ENCODE assay signal across 8 cellular contexts in genomic region chr5:1385395-1386273, GRCh38. TPM values are rescaled to one million over a fixed set of nuclear protein-coding genes. Genes with fewer than 3 reads are reported as not detected.
A peak's percentile ranks its signal among the peaks of the same experiment; 100 is the strongest.
DNase-seq lines count a peak whose midpoint lies in the region; ATAC-seq and TF ChIP-seq lines count a peak whose summit lies in the region.

No MANE protein-coding gene starts in this region.

- H3K4me1 Mint-ChIP-seq in activated T-cell treated with anti-CD3 and anti-CD28 coated beads, Interleukin-2, amount 50 U/mL, for 24 hours (ENCODE audit: low read depth): peaks cover 29% of the 10 kb centered on the region
- H3K4me1 Mint-ChIP-seq in naive thymus-derived CD4-positive, alpha-beta T cell: peaks cover 17 to 44% (median 26%) of the 10 kb centered on the region in 7 donors
- peaks cover 29% of the 10 kb centered on the region for H3K4me1 Mint-ChIP-seq in stimulated activated memory B cell treated with anti-CD40 and anti-IgM and Interleukin-4, amounts not matched to agents 10 μg/mL and 1 μg/mL and 100 μg/mL, for 72 hours

- no peaks in the 10 kb centered on the region for H3K9me3 Mint-ChIP-seq in activated T-cell treated with anti-CD3 and anti-CD28 coated beads, Interleukin-2, amount 50 U/mL, for 24 hours
- H3K9me3 Mint-ChIP-seq in naive thymus-derived CD4-positive, alpha-beta T cell: peaks cover 0 to 3% (median 0%) of the 10 kb centered on the region in 11 donors
- H3K9me3 Mint-ChIP-seq in stimulated activated memory B cell treated with anti-CD40 and anti-IgM and Interleukin-4, amounts not matched to agents 10 μg/mL and 1 μg/mL and 100 μg/mL, for 72 hours: peaks cover 8% of the 10 kb centered on the region

- DNase-seq in CD1c-positive myeloid dendritic cell (ENCODE audit: extremely low spot score) (peak; percentile 81), fibroblast of lung (ENCODE audit: low read depth in 2 of 2) (peak; percentile 26 to 38)
- peak; percentile 92 for DNase-seq in activated T-cell treated with anti-CD3 and anti-CD28 coated beads, Interleukin-2, amount 50 U/mL, for 24 hours
- DNase-seq in naive thymus-derived CD4-positive, alpha-beta T cell: peak; percentile 67 to 89 (median 78)

- H3K4me3 ChIP-seq in OCI-LY1 (ENCODE audit: low read depth, low read length, poor library complexity, severe bottlenecking) (peak overlapping the region; percentile 63), fibroblast of lung (replicated peaks in 1 of 4; ENCODE audit: control extremely low read depth in 1 of 4, insufficient read depth in 1 of 4, low read depth in 3 of 4, low read length in 4 of 4) (peak overlapping the region; percentile 38 to 60 (median 49))
- peak overlapping the region; percentile 94 for H3K4me3 ChIP-seq in naive thymus-derived CD4-positive, alpha-beta T cell (ENCODE audit: low read length)

- H3K9me3 ChIP-seq in OCI-LY1 (ENCODE audit: low read length): no peaks in the 10 kb centered on the region
- H3K9me3 ChIP-seq in fibroblast of lung (ENCODE audit: control insufficient read depth, insufficient read depth, low read depth, low read length): no peaks in the 10 kb centered on the region
- no peaks in the 10 kb centered on the region for H3K9me3 ChIP-seq in naive thymus-derived CD4-positive, alpha-beta T cell (ENCODE audit: control insufficient read depth in 2 of 3, low read length in 3 of 3)

- H3K4me1 ChIP-seq in OCI-LY1 (ENCODE audit: insufficient read depth, low read length, severe bottlenecking): peaks cover 11% of the 10 kb centered on the region
- no peaks in the 10 kb centered on the region for H3K4me1 ChIP-seq in fibroblast of lung (ENCODE audit: control insufficient read depth, extremely low read depth, insufficient read depth, low read length)
- peaks cover 13 to 24% of the 10 kb centered on the region in 2 donors for H3K4me1 ChIP-seq in naive thymus-derived CD4-positive, alpha-beta T cell (ENCODE audit: control insufficient read depth in 2 of 2, insufficient read depth in 2 of 2, low read length in 2 of 2)

- peak overlapping the region; percentile 93 for H3K27ac Mint-ChIP-seq in activated T-cell treated with anti-CD3 and anti-CD28 coated beads, Interleukin-2, amount 50 U/mL, for 24 hours
- peak overlapping the region; percentile 98 to 100 (median 99) for H3K27ac Mint-ChIP-seq in naive thymus-derived CD4-positive, alpha-beta T cell
- H3K27ac Mint-ChIP-seq in stimulated activated memory B cell treated with anti-CD40 and anti-IgM and Interleukin-4, amounts not matched to agents 10 μg/mL and 1 μg/mL and 100 μg/mL, for 72 hours: peak overlapping the region; percentile 97

- H3K9ac ChIP-seq in OCI-LY1 (ENCODE audit: low read length) (peak overlapping the region; percentile 59), fibroblast of lung (ENCODE audit: insufficient read depth, low read length) (peak overlapping the region; percentile 4)

- CTCF ChIA-PET in naive thymus-derived CD4-positive, alpha-beta T cell (lab: Charles Lee): no interaction called here

- H3K27me3 Mint-ChIP-seq in activated T-cell treated with anti-CD3 and anti-CD28 coated beads, Interleukin-2, amount 50 U/mL, for 24 hours: peaks cover 7% of the 10 kb centered on the region
- H3K27me3 Mint-ChIP-seq in naive thymus-derived CD4-positive, alpha-beta T cell: peaks cover 0 to 17% (median 0%) of the 10 kb centered on the region in 5 donors
- H3K27me3 Mint-ChIP-seq in stimulated activated memory B cell treated with anti-CD40 and anti-IgM and Interleukin-4, amounts not matched to agents 10 μg/mL and 1 μg/mL and 100 μg/mL, for 72 hours: no peaks in the 10 kb centered on the region

- no peaks in the 10 kb centered on the region for H3F3A ChIP-seq in OCI-LY1 (ENCODE audit: insufficient read depth, low read length)

- H4K20me1 ChIP-seq in OCI-LY1 (ENCODE audit: insufficient read depth, low read length) (no peaks in the 10 kb centered on the region), fibroblast of lung (ENCODE audit: control insufficient read depth, extremely low read depth, insufficient read depth, low read length) (no peaks in the 10 kb centered on the region)

- POLR2A ChIA-PET in naive thymus-derived CD4-positive, alpha-beta T cell (lab: Charles Lee): interaction anchor here (0.7 to 3.6 kb wide), 22 partner anchors 7 to 921 kb away, joined by 3 to 40 read pairs (median 5); partner anchors contain the start of gene CLPTM1L

- peaks cover 3% of the 10 kb centered on the region; the same call in 1 of the 2 replicates for H3K27me3 ChIP-seq in OCI-LY1 (ENCODE audit: insufficient read depth, low read length)
- H3K27me3 ChIP-seq in fibroblast of lung (ENCODE audit: control insufficient read depth, insufficient read depth, low read length): peaks cover 17% of the 10 kb centered on the region
- no peaks in the 10 kb centered on the region for H3K27me3 ChIP-seq in naive thymus-derived CD4-positive, alpha-beta T cell (ENCODE audit: control insufficient read depth in 2 of 2, insufficient read depth in 2 of 2, low read length in 2 of 2)

- H3K4me2 ChIP-seq in OCI-LY1 (ENCODE audit: low read length) (peak overlapping the region; percentile 76), fibroblast of lung (ENCODE audit: extremely low read depth, insufficient read depth, low read length) (peak overlapping the region; percentile 90)

- H3K27ac ChIP-seq in OCI-LY1 (ENCODE audit: low read depth, low read length, poor library complexity, severe bottlenecking) (no peak overlapping the region), fibroblast of lung (ENCODE audit: insufficient read depth, low read length) (no peak overlapping the region)
- peak overlapping the region; percentile 98 for H3K27ac ChIP-seq in naive thymus-derived CD4-positive, alpha-beta T cell (ENCODE audit: low read depth, low read length)

- no peaks in the 10 kb centered on the region for H3K36me3 ChIP-seq in OCI-LY1 (ENCODE audit: insufficient read depth, low read length)
- H3K36me3 ChIP-seq in fibroblast of lung (ENCODE audit: control insufficient read depth, insufficient read depth, low read length): no peaks in the 10 kb centered on the region
- H3K36me3 ChIP-seq in naive thymus-derived CD4-positive, alpha-beta T cell (ENCODE audit: control insufficient read depth in 2 of 3, insufficient read depth in 3 of 3, low read length in 3 of 3): no peaks in the 10 kb centered on the region

- H3K79me2 ChIP-seq in OCI-LY1 (ENCODE audit: insufficient read depth, low read length) (no peaks in the 10 kb centered on the region), fibroblast of lung (ENCODE audit: control insufficient read depth, insufficient read depth, low read length) (no peaks in the 10 kb centered on the region)

- peak overlapping the region; percentile 88 for H3K4me3 Mint-ChIP-seq in activated T-cell treated with anti-CD3 and anti-CD28 coated beads, Interleukin-2, amount 50 U/mL, for 24 hours
- peak overlapping the region; percentile 90 to 100 (median 98) for H3K4me3 Mint-ChIP-seq in naive thymus-derived CD4-positive, alpha-beta T cell
- H3K4me3 Mint-ChIP-seq in stimulated activated memory B cell treated with anti-CD40 and anti-IgM and Interleukin-4, amounts not matched to agents 10 μg/mL and 1 μg/mL and 100 μg/mL, for 72 hours: peak overlapping the region; percentile 96

- no peaks in the 10 kb centered on the region for H3K9me2 ChIP-seq in OCI-LY1 (ENCODE audit: low read depth, low read length)

- TF ChIP-seq CTCF in OCI-LY1 (IDR thresholded peaks at IDR 0.05; ENCODE audit: low read length) (no peak), fibroblast of lung (conservative IDR thresholded peaks at IDR 0.05 in 1 of 2, IDR thresholded peaks at IDR 0.05 in 1 of 2; ENCODE audit: low read depth in 1 of 2, low read length in 2 of 2) (no peak)

- no peaks in the 10 kb centered on the region for H3K36me3 Mint-ChIP-seq in activated T-cell treated with anti-CD3 and anti-CD28 coated beads, Interleukin-2, amount 50 U/mL, for 24 hours (ENCODE audit: low read depth)
- H3K36me3 Mint-ChIP-seq in naive thymus-derived CD4-positive, alpha-beta T cell: no peaks in the 10 kb centered on the region
- H3K36me3 Mint-ChIP-seq in stimulated activated memory B cell treated with anti-CD40 and anti-IgM and Interleukin-4, amounts not matched to agents 10 μg/mL and 1 μg/mL and 100 μg/mL, for 72 hours: no peaks in the 10 kb centered on the region

- ATAC-seq in GM19438 (IDR thresholded peaks at IDR 0.05; ENCODE audit: low read depth, unreplicated experiment) (peak; percentile 95), HG03558 (IDR thresholded peaks at IDR 0.05; ENCODE audit: extremely low read depth, unreplicated experiment) (peak; percentile 42)
- peak; percentile 91 for ATAC-seq in naive thymus-derived CD4-positive, alpha-beta T cell
- ATAC-seq in stimulated activated memory B cell treated with anti-CD40 and anti-IgM and Interleukin-4, amounts not matched to agents 10 μg/mL and 1 μg/mL and 100 μg/mL, for 72 hours: peak; percentile 97

- H2AFZ ChIP-seq in OCI-LY1 (ENCODE audit: low read length) (0 out of 2 replicates have a peak overlapping the region, but pooled peaks have one; percentile 2), fibroblast of lung (ENCODE audit: low read length) (peak overlapping the region; percentile 59)

- intact Hi-C loops in naive thymus-derived CD4-positive, alpha-beta T cell (cut with micrococcal nuclease): loop anchor here (1.0 to 10.0 kb wide), 17 partner anchors 24 to 913 kb away; partner anchors contain the start of genes CEP72 (in 2 of the 2), CLPTM1L (in 2 of the 2), LPCAT1 (in 2 of the 2) and NDUFS6 (in 2 of the 2)

RNA-seq across cellular contexts. Expression of gene CLPTM1L, which starts 40.7 kb away (rescaled TPM):
- total RNA-seq in fibroblast of lung: 189 and 215 TPM in 2 replicates
- 89.3 and 99.2 TPM in 2 replicates for polyA plus RNA-seq in fibroblast of lung
- 57.3 and 69.6 TPM in 2 replicates for polyA plus RNA-seq in fibroblast of lung (2012)
- polyA minus RNA-seq in fibroblast of lung (ENCODE audit: low replicate concordance): 122 and 295 TPM in 2 replicates
- total RNA-seq in naive thymus-derived CD4-positive, alpha-beta T cell: 100 to 1,000 TPM in 1 of 5 experiments, 10 to 100 TPM in 4; 64.9 to 104 (median 71.9) TPM
- 10 to 100 TPM; 27.7 to 49.3 TPM for polyA plus RNA-seq in naive thymus-derived CD4-positive, alpha-beta T cell

RNA-seq across cellular contexts. Expression of gene SLC6A3, which starts 59.6 kb away (rescaled TPM):
- not detected in 2 replicates for total RNA-seq in fibroblast of lung
- not detected in 2 replicates for polyA plus RNA-seq in fibroblast of lung
- not detected in 2 replicates for polyA plus RNA-seq in fibroblast of lung (2012)
- polyA minus RNA-seq in fibroblast of lung (ENCODE audit: low replicate concordance): not detected in 2 replicates
- total RNA-seq in naive thymus-derived CD4-positive, alpha-beta T cell: under 1 TPM in 1 of 5 experiments, not detected in 4; 0.07 TPM
- polyA plus RNA-seq in naive thymus-derived CD4-positive, alpha-beta T cell: not detected

Comparison
In these comparisons a context has a peak if more than half of its experiments do, and no peak if none do; other contexts are left out.
1. DNase-seq: peak in every context shown above with its lines; median percentile 92 in activated T-cell treated with anti-CD3 and anti-CD28 coated beads, Interleukin-2, amount 50 U/mL, for 24 hours; 81 in CD1c-positive myeloid dendritic cell; 78 in naive thymus-derived CD4-positive, alpha-beta T cell; 32 in fibroblast of lung.
2. ATAC-seq: peak in every context shown above with its lines; median percentile 97 in stimulated activated memory B cell treated with anti-CD40 and anti-IgM and Interleukin-4, amounts not matched to agents 10 μg/mL and 1 μg/mL and 100 μg/mL, for 72 hours; 95 in GM19438; 91 in naive thymus-derived CD4-positive, alpha-beta T cell; 42 in HG03558.